In genomic region chr11:124277809-124278208, GRCh38 we compare ENCODE assay signal across 14 cellular contexts. TPM values are rescaled to one million over a fixed set of nuclear protein-coding genes. Genes with fewer than 3 reads are reported as not detected.
A peak's percentile ranks its signal among the peaks of the same experiment; 100 is the strongest.
DNase-seq lines count a peak whose midpoint lies in the region; ATAC-seq and TF ChIP-seq lines count a peak whose summit lies in the region.
"Had no signal": no experiment of that assay in that cellular context is flagged by ENCODE, and none has a peak within 500 bp of the region (broad histone marks: within the 10 kb centered on the region; RNA-seq: fewer than 3 reads in every experiment).

No MANE protein-coding gene starts in this region.

- H3K18ac ChIP-seq in IMR-90 (ENCODE audit: low read depth, low read length) = peak overlapping the region; percentile 67; the same call in 1 of the 2 replicates

- no peaks in the 10 kb centered on the region for H3K4me1 Mint-ChIP-seq in CD8-positive, alpha-beta T cell (ENCODE audit: low read depth)
- H3K4me1 Mint-ChIP-seq: naive thymus-derived CD8-positive, alpha-beta T cell had no signal

- DNase-seq in GM10266 (ENCODE audit: extremely low spot score) (no peak), IMR-90 (no peak), WERI-Rb-1 (no peak), kidney epithelial cell (ENCODE audit: low read depth) (no peak), NCI-H1930 (lab: John Stamatoyannopoulos, UW) (no peak)
- no peak for DNase-seq in CD8-positive, alpha-beta T cell
- DNase-seq: foreskin melanocyte; naive thymus-derived CD8-positive, alpha-beta T cell; RPMI8226; testis had no signal

- H4K91ac ChIP-seq in IMR-90 (ENCODE audit: insufficient read depth, low read depth, low read length) = peak overlapping the region; percentile 55; the same call in 1 of the 2 replicates

- ATAC-seq in IMR-90 (ENCODE audit: low read depth) (no peak), GM18870 (IDR thresholded peaks at IDR 0.05; ENCODE audit: unreplicated experiment) (no peak), HG03469 (IDR thresholded peaks at IDR 0.05; ENCODE audit: unreplicated experiment) (no peak)
- no peak for ATAC-seq in CD8-positive, alpha-beta T cell
- ATAC-seq: naive thymus-derived CD8-positive, alpha-beta T cell had no signal

- H2AK5ac ChIP-seq in IMR-90 (ENCODE audit: low read depth, low read length) = 0 out of 2 replicates have a peak overlapping the region, but pooled peaks have one; percentile 23

- H3K4me2 ChIP-seq in IMR-90 (ENCODE audit: low read depth, low read length) = no peak overlapping the region

- H2AK9ac ChIP-seq in IMR-90 (replicated peaks; ENCODE audit: low read depth, low read length, poor library complexity) = no peak overlapping the region

- POLR2A ChIA-PET in IMR-90 (lab: Charles Lee; ENCODE audit: unreplicated experiment) = interaction anchor here (0.6 kb wide), 1 partner anchor 25 kb away, joined by 3 read pairs; no protein-coding TSS in a partner anchor
- POLR2A ChIA-PET in CD8-positive, alpha-beta T cell (lab: Charles Lee) = no interaction called here

- peak overlapping the region in 1 of 2 experiments; percentile 51; a peak in 2 of 4 replicates for H4K8ac ChIP-seq in IMR-90 (ENCODE audit: low read depth in 2 of 2, low read length in 2 of 2)

- peaks cover 10% of the 10 kb centered on the region for H3K9me3 Mint-ChIP-seq in CD8-positive, alpha-beta T cell

- H3K36me3 Mint-ChIP-seq in CD8-positive, alpha-beta T cell = no peaks in the 10 kb centered on the region
- H3K36me3 Mint-ChIP-seq: naive thymus-derived CD8-positive, alpha-beta T cell had no signal

- no peaks in the 10 kb centered on the region for H3K27me3 Mint-ChIP-seq in CD8-positive, alpha-beta T cell (ENCODE audit: low read depth)

- H3K79me1 ChIP-seq in IMR-90 (ENCODE audit: low read depth in 1 of 2, low read length in 2 of 2) = no peaks in the 10 kb centered on the region

- peak overlapping the region; percentile 76 for H2BK120ac ChIP-seq in IMR-90 (ENCODE audit: low read depth, low read length)

- CTCF ChIA-PET in IMR-90 (lab: Yijun Ruan, JAX) = interaction anchor here (1.3 kb wide), 1 partner anchor 124 kb away, joined by 3 read pairs; no protein-coding TSS in a partner anchor
- CTCF ChIA-PET in CD8-positive, alpha-beta T cell (lab: Charles Lee) = no interaction called here

- H3K4me3 Mint-ChIP-seq in CD8-positive, alpha-beta T cell = no peak overlapping the region
- H3K4me3 Mint-ChIP-seq: naive thymus-derived CD8-positive, alpha-beta T cell had no signal

- peaks cover 7% of the 10 kb centered on the region; the same call in 1 of the 2 replicates for H3K9me1 ChIP-seq in IMR-90 (ENCODE audit: insufficient read depth, low read length)

- no peaks in the 10 kb centered on the region for H4K20me1 ChIP-seq in IMR-90 (ENCODE audit: insufficient read depth, low read length)

- H3K27ac Mint-ChIP-seq in CD8-positive, alpha-beta T cell = no peak overlapping the region
- H3K27ac Mint-ChIP-seq: naive thymus-derived CD8-positive, alpha-beta T cell had no signal

- no peak overlapping the region for H3K56ac ChIP-seq in IMR-90 (ENCODE audit: extremely low read depth, insufficient read depth, low read length)

- dilution Hi-C loops in IMR-90 (cut with HindIII; ENCODE audit: low sequenced_read_pairs, unreplicated experiment) = no loop called here

- in situ Hi-C loops in IMR-90 (cut with MboI; ENCODE audit: low sequenced_read_pairs) = no loop called here

- no CpG with 5 or more reads among the region's 3 CpGs for WGBS in IMR-90 (ENCODE audit: extremely low coverage in 2 of 2, insufficient read length in 1 of 2), 2 experiments

- H3K27me3 ChIP-seq in IMR-90 (ENCODE audit: control insufficient read depth, insufficient read depth, low read length) = no peaks in the 10 kb centered on the region
- H3K27me3 ChIP-seq in WERI-Rb-1 (ENCODE audit: insufficient read depth, low read depth, severe bottlenecking) = no peaks in the 10 kb centered on the region
- no peaks in the 10 kb centered on the region for H3K27me3 ChIP-seq in kidney epithelial cell (ENCODE audit: control insufficient read depth, insufficient read depth, low read length)
- H3K27me3 ChIP-seq in CD8-positive, alpha-beta T cell (ENCODE audit: insufficient read depth, low read length) = no peaks in the 10 kb centered on the region
- H3K27me3 ChIP-seq: testis had no signal

- no TSS peak for BruUV-seq in IMR-90 (replicated peaks; lab: Mats Ljungman, UMichigan)

- peak overlapping the region; percentile 78; the same call in 1 of the 2 replicates for H2BK20ac ChIP-seq in IMR-90 (ENCODE audit: low read depth, low read length)

- peak overlapping the region; percentile 85 for H3K4ac ChIP-seq in IMR-90 (ENCODE audit: low read depth, low read length)

- H2BK5ac ChIP-seq in IMR-90 (ENCODE audit: low read depth, low read length, poor library complexity, severe bottlenecking) = peak overlapping the region; percentile 10

- H3K4me3 ChIP-seq in IMR-90 (ENCODE audit: insufficient read depth, low read depth, low read length) = no peak overlapping the region
- no peak overlapping the region for H3K4me3 ChIP-seq in WERI-Rb-1 (ENCODE audit: low read depth, low read length)
- H3K4me3 ChIP-seq in kidney epithelial cell (ENCODE audit: low read depth, low read length) = no peak overlapping the region
- H3K4me3 ChIP-seq in CD8-positive, alpha-beta T cell (ENCODE audit: low read depth, low read length) = no peak overlapping the region
- H3K4me3 ChIP-seq: testis had no signal

- H3K36me3 ChIP-seq in IMR-90 (ENCODE audit: control insufficient read depth, insufficient read depth, low read length) (no peaks in the 10 kb centered on the region), WERI-Rb-1 (no peaks in the 10 kb centered on the region), kidney epithelial cell (ENCODE audit: control insufficient read depth, insufficient read depth, low read length) (no peaks in the 10 kb centered on the region)
- H3K36me3 ChIP-seq in CD8-positive, alpha-beta T cell (ENCODE audit: insufficient read depth, low read length) = no peaks in the 10 kb centered on the region

- intact Hi-C loops in IMR-90 (cut with micrococcal nuclease) = no loop called here
- intact Hi-C loops in CD8-positive, alpha-beta T cell (cut with DNase I, micrococcal nuclease) = no loop called here

- TF ChIP-seq RAD21 in IMR-90 (IDR thresholded peaks at IDR 0.05; ENCODE audit: low read length) = no peak

- TF ChIP-seq POLR2A in IMR-90 (IDR thresholded peaks at IDR 0.05; ENCODE audit: low read depth, low read length) = no peak

- peaks cover 3% of the 10 kb centered on the region for H3K4me1 ChIP-seq in IMR-90 (ENCODE audit: control insufficient read depth, insufficient read depth, low read length)
- H3K4me1 ChIP-seq in CD8-positive, alpha-beta T cell (ENCODE audit: insufficient read depth, low read length) = no peaks in the 10 kb centered on the region
- H3K4me1 ChIP-seq: testis had no signal

- no peak overlapping the region for H3K23ac ChIP-seq in IMR-90 (ENCODE audit: low read depth, low read length)

- no peak overlapping the region for H2AFZ ChIP-seq in IMR-90 (replicated peaks; ENCODE audit: low read length, poor library complexity)

- no peak overlapping the region; the same call in 1 of the 2 replicates for H4K5ac ChIP-seq in IMR-90 (ENCODE audit: low read depth, low read length)

- TF ChIP-seq CTCF in GM10266 (IDR thresholded peaks at IDR 0.05; ENCODE audit: control insufficient read depth, insufficient read depth, low read depth, missing control alignments) (peak; percentile 12), IMR-90 (conservative IDR thresholded peaks at IDR 0.05; ENCODE audit: low read depth, low read length) (no peak), WERI-Rb-1 (IDR thresholded peaks at IDR 0.05; ENCODE audit: low read depth, low read length) (peak; percentile 44), kidney epithelial cell (IDR thresholded peaks at IDR 0.05; ENCODE audit: insufficient read depth, low read length, poor library complexity, severe bottlenecking) (peak; percentile 13)
- no peak for TF ChIP-seq CTCF in CD8-positive, alpha-beta T cell (IDR thresholded peaks at IDR 0.05)

- no peak overlapping the region for H2BK15ac ChIP-seq in IMR-90 (ENCODE audit: low read depth, low read length)

- H3K9me3 ChIP-seq in IMR-90 (ENCODE audit: control insufficient read depth, insufficient read depth, low read length) (no peaks in the 10 kb centered on the region), WERI-Rb-1 (ENCODE audit: severe bottlenecking) (no peaks in the 10 kb centered on the region)
- H3K9me3 ChIP-seq in CD8-positive, alpha-beta T cell (ENCODE audit: low read length) = no peaks in the 10 kb centered on the region
- H3K9me3 ChIP-seq: testis had no signal

- peak overlapping the region; percentile 17; the same call in 1 of the 2 replicates for H3K14ac ChIP-seq in IMR-90 (replicated peaks; ENCODE audit: low read depth, low read length)

- no peak overlapping the region for H3K27ac ChIP-seq in IMR-90 (ENCODE audit: insufficient read depth, low read length)
- H3K27ac ChIP-seq in WERI-Rb-1 = no peak overlapping the region
- H3K27ac ChIP-seq in CD8-positive, alpha-beta T cell (ENCODE audit: low read depth, low read length) = no peak overlapping the region
- H3K27ac ChIP-seq: testis had no signal

- H3K9ac ChIP-seq in IMR-90 (ENCODE audit: low read depth, low read length) = no peak overlapping the region

TF ChIP-seq in IMR-90, 13 proteins besides CTCF, POLR2A, EP300 and RAD21 (continues in another document):
- TF ChIP-seq MAZ (IDR thresholded peaks at IDR 0.05; ENCODE audit: borderline replicate concordance, low read depth, low read length) (no peak), CEBPB (IDR thresholded peaks at IDR 0.05; ENCODE audit: low read depth, low read length) (no peak)

RNA-seq across cellular contexts. Expression of gene OR8G5, which starts 21.6 kb away (rescaled TPM):
- total RNA-seq in IMR-90 (2012; rRNA removed) (not detected in 2 replicates), kidney epithelial cell (not detected in 2 replicates)
- not detected in 2 replicates for polyA plus RNA-seq in IMR-90 (2012; rRNA removed)
- polyA plus RNA-seq in IMR-90 (2012; cell fraction: cytosol; rRNA removed) = not detected in 2 replicates
- polyA plus RNA-seq in IMR-90 (2012; cell fraction: nucleus; rRNA removed; ENCODE audit: low replicate concordance) = not detected in 2 replicates
- total RNA-seq in CD8-positive, alpha-beta T cell = not detected
- total RNA-seq: dermis microvascular lymphatic vessel endothelial cell; naive thymus-derived CD8-positive, alpha-beta T cell had no signal
- polyA plus RNA-seq: adipose tissue; naive thymus-derived CD8-positive, alpha-beta T cell had no signal

RNA-seq across cellular contexts. Expression of gene OR8D1, which starts 35.9 kb away (rescaled TPM):
- total RNA-seq in IMR-90 (2012; rRNA removed) (not detected in 2 replicates), kidney epithelial cell (not detected in 2 replicates)
- polyA plus RNA-seq in IMR-90 (2012; rRNA removed) = not detected in 2 replicates
- not detected in 2 replicates for polyA plus RNA-seq in IMR-90 (2012; cell fraction: cytosol; rRNA removed)
- polyA plus RNA-seq in IMR-90 (2012; cell fraction: nucleus; rRNA removed; ENCODE audit: low replicate concordance) = not detected in 2 replicates
- total RNA-seq in CD8-positive, alpha-beta T cell = not detected
- total RNA-seq: dermis microvascular lymphatic vessel endothelial cell; naive thymus-derived CD8-positive, alpha-beta T cell; testis had no signal
- polyA plus RNA-seq: adipose tissue; naive thymus-derived CD8-positive, alpha-beta T cell had no signal

RNA-seq across cellular contexts. Expression of gene OR8G1, which starts 36.9 kb away (rescaled TPM):
- total RNA-seq in IMR-90 (2012; rRNA removed) = not detected in 2 replicates
- not detected in 2 replicates for polyA plus RNA-seq in IMR-90 (2012; rRNA removed)
- not detected in 2 replicates for polyA plus RNA-seq in IMR-90 (2012; cell fraction: cytosol; rRNA removed)
- polyA plus RNA-seq in IMR-90 (2012; cell fraction: nucleus; rRNA removed; ENCODE audit: low replicate concordance) = not detected in 2 replicates
- not detected in 2 replicates for total RNA-seq in kidney epithelial cell
- not detected for total RNA-seq in CD8-positive, alpha-beta T cell
- total RNA-seq: naive thymus-derived CD8-positive, alpha-beta T cell had no signal
- polyA plus RNA-seq: adipose tissue; naive thymus-derived CD8-positive, alpha-beta T cell had no signal

RNA-seq across cellular contexts. Expression of gene OR8D2, which starts 42.2 kb away (rescaled TPM):
- not detected in 2 replicates for total RNA-seq in IMR-90 (2012; rRNA removed)
- polyA plus RNA-seq in IMR-90 (2012; rRNA removed) = not detected in 2 replicates
- not detected in 2 replicates for polyA plus RNA-seq in IMR-90 (2012; cell fraction: cytosol; rRNA removed)
- not detected in 2 replicates for polyA plus RNA-seq in IMR-90 (2012; cell fraction: nucleus; rRNA removed; ENCODE audit: low replicate concordance)
- not detected in 2 replicates for total RNA-seq in kidney epithelial cell
- total RNA-seq in CD8-positive, alpha-beta T cell = not detected
- total RNA-seq: dermis microvascular lymphatic vessel endothelial cell; naive thymus-derived CD8-positive, alpha-beta T cell; testis had no signal
- polyA plus RNA-seq: adipose tissue; naive thymus-derived CD8-positive, alpha-beta T cell had no signal

Comparison
In these comparisons a context has a peak if more than half of its experiments do, and no peak if none do; other contexts are left out.
1. CTCF ChIP-seq: peak in GM10266 (single experiment), WERI-Rb-1 (single experiment) and kidney epithelial cell (single experiment); none in IMR-90 (single experiment) and CD8-positive, alpha-beta T cell (single experiment).